ENCODE assay signal across 12 cellular contexts in genomic region chr6:62367601-62368000, GRCh38.
DNase-seq lines count a peak whose midpoint lies in the region; ATAC-seq, FAIRE-seq and TF ChIP-seq lines count a peak whose summit lies in the region.
"Had no signal": no experiment of that assay in that cellular context is flagged by ENCODE, and none has a peak within 500 bp of the region (broad histone marks: within the 10 kb centered on the region; RNA-seq: fewer than 3 reads in every experiment).

No MANE protein-coding gene starts in this region.

- peak; percentile 55 for DNase-seq in NCI-H748 (lab: John Stamatoyannopoulos, UW; ENCODE audit: unreplicated experiment)
- no peak for DNase-seq in NCI-H748 treated with DMSO at 0.1 percent for 48 hours (lab: John Stamatoyannopoulos, UW)
- DNase-seq in KG1 (lab: John Stamatoyannopoulos, UW), result peak; percentile 26
- DNase-seq in upper lobe of right lung, result no peak
- DNase-seq in C1 segment of cervical spinal cord (lab: John Stamatoyannopoulos, UW), result no peak
- DNase-seq in foreskin fibroblast, result no peak
- no peak for DNase-seq in D721Med (ENCODE audit: insufficient read length, low spot score)
- DNase-seq: activated T-cell treated with anti-CD3 and anti-CD28 coated beads for 4 hours; cerebellar nuclear complex; SJCRH30; stimulated activated CD4-positive, alpha-beta T cell treated with anti-CD3 and anti-CD28 coated beads, Interleukin-4, amount 100 ng/mL, for 1 hour had no signal

- TF ChIP-seq CTCF in upper lobe of right lung (IDR thresholded peaks at IDR 0.05) (no peak), foreskin fibroblast (IDR thresholded peaks at IDR 0.05; ENCODE audit: low read depth, low read length) (no peak), D721Med (IDR thresholded peaks at IDR 0.05; ENCODE audit: insufficient read depth, missing control alignments) (no peak)

- intact Hi-C loops in upper lobe of right lung (cut with DNase I), result no loop called here

- ATAC-seq in HG02852 (IDR thresholded peaks at IDR 0.05; ENCODE audit: unreplicated experiment), result peak; percentile 100
- ATAC-seq in upper lobe of right lung, result peak; percentile 49

- no peaks in the 10 kb centered on the region for H3K9me3 ChIP-seq in upper lobe of right lung
- H3K9me3 ChIP-seq: SJCRH30 had no signal

- no peaks in the 10 kb centered on the region for H3K4me1 ChIP-seq in upper lobe of right lung
- H3K4me1 ChIP-seq: SJCRH30 had no signal

- FAIRE-seq in D721Med (lab: Jason Lieb, UNC), result no peak

- H3K36me3 ChIP-seq in upper lobe of right lung, result no peaks in the 10 kb centered on the region
- H3K36me3 ChIP-seq: SJCRH30 had no signal

- no peak overlapping the region for H3K27ac ChIP-seq in upper lobe of right lung
- H3K27ac ChIP-seq: SJCRH30 had no signal

- no peak overlapping the region for H3K4me3 ChIP-seq in upper lobe of right lung
- H3K4me3 ChIP-seq in foreskin fibroblast (ENCODE audit: low read depth in 1 of 2, low read length in 2 of 2), result no peak overlapping the region
- H3K4me3 ChIP-seq: SJCRH30 had no signal

- H3K27me3 ChIP-seq in upper lobe of right lung, result no peaks in the 10 kb centered on the region
- H3K27me3 ChIP-seq: SJCRH30 had no signal

Comparison
In these comparisons a context has a peak if more than half of its experiments do, and no peak if none do; other contexts are left out.
1. DNase-seq: peak in NCI-H748 (single experiment) and KG1 (single experiment); none in NCI-H748 treated with DMSO at 0.1 percent for 48 hours (single experiment), upper lobe of right lung (single experiment), C1 segment of cervical spinal cord (0 of 14), foreskin fibroblast (0 of 2) and D721Med (single experiment).